ENCODE assay signal across 1 cellular context in genomic region chr6:45478235-45478634, GRCh38.
TF ChIP-seq lines count a peak whose summit lies in the region.

No MANE protein-coding gene starts in this region.

TF ChIP-seq in K562, 482 proteins besides CTCF, POLR2A, EP300 and RAD21 (continued from another document):
- no peak for TF ChIP-seq ZNF280B (CRISPR knock-in tag; IDR thresholded peaks at IDR 0.05)
- TF ChIP-seq ATF1 (CRISPR knock-in tag; IDR thresholded peaks at IDR 0.05): no peak
- TF ChIP-seq ATF1 (tag; IDR thresholded peaks at IDR 0.05): no peak
- TF ChIP-seq TBL1XR1 (IDR thresholded peaks at IDR 0.05; ENCODE audit: low read length in 2 of 2): no peak
- no peak for TF ChIP-seq ARID3A (IDR thresholded peaks at IDR 0.05; ENCODE audit: borderline replicate concordance, low read depth, low read length)
- no peak for TF ChIP-seq MECOM (CRISPR knock-in tag; IDR thresholded peaks at IDR 0.05)
- no peak for TF ChIP-seq BRCA1 (IDR thresholded peaks at IDR 0.05)
- TF ChIP-seq BRCA1 (CRISPR knock-in tag; IDR thresholded peaks at IDR 0.05): no peak
- no peak for TF ChIP-seq FOXA3 (CRISPR knock-in tag; conservative IDR thresholded peaks at IDR 0.05 in 1 of 2, IDR thresholded peaks at IDR 0.05 in 1 of 2)
- no peak for TF ChIP-seq UBTF (IDR thresholded peaks at IDR 0.05; ENCODE audit: borderline replicate concordance in 1 of 2, low read depth in 2 of 2, low read length in 2 of 2)
- no peak for TF ChIP-seq ZNF395 (CRISPR knock-in tag; IDR thresholded peaks at IDR 0.05)
- no peak for TF ChIP-seq RBM22 (IDR thresholded peaks at IDR 0.05; ENCODE audit: low read depth, low read length, poor library complexity, severe bottlenecking)
